In the genomic region with DNA sequence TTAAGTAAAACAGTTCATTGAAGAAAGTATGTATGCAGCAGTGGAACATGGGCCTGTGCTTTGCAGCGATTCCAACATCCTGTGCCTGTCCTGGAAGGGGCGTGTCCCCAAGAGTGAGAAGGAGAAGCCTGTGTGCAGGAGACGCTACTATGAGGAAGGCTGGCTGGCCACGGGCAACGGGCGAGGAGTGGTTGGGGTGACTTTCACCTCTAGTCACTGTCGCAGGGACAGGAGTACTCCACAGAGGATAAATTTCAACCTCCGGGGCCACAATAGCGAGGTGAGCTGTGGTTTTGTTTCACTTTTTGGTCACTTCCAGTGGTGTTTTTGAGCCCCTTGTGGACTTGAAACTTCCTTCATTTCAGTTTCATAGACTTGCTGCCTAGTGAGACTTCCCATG, we compare ENCODE assay signal across 12 cellular contexts. TPM values are rescaled to one million over a fixed set of nuclear protein-coding genes. Genes with fewer than 3 reads are reported as not detected.
DNase-seq lines count a peak whose midpoint lies in the region; ATAC-seq, FAIRE-seq and TF ChIP-seq lines count a peak whose summit lies in the region.
"Had no signal": no experiment of that assay in that cellular context is flagged by ENCODE, and none has a peak within 500 bp of the region (broad histone marks: within the 10 kb centered on the region; RNA-seq: fewer than 3 reads in every experiment).

No MANE protein-coding gene starts in this region.

- in situ Hi-C loops in K562 (cut with MboI) = no loop called here

- 88% methylated on average over 9 of the region's 9 CpGs for WGBS in K562 (ENCODE audit: insufficient coverage, low coverage, missing lambda C conversion rate)

- TF ChIP-seq CTCF in GM10248 (IDR thresholded peaks at IDR 0.05; ENCODE audit: control extremely low read depth, extremely low read depth, low read depth, missing control alignments) (no peak), GM20000 (IDR thresholded peaks at IDR 0.05; ENCODE audit: extremely low read depth, missing control alignments) (no peak), K562 (IDR thresholded peaks at IDR 0.05 in 2 of 3, conservative IDR thresholded peaks at IDR 0.05 in 1 of 3; ENCODE audit: insufficient read depth in 2 of 3, low read depth in 1 of 3, low read length in 3 of 3) (no peak), kidney (IDR thresholded peaks at IDR 0.05; ENCODE audit: borderline replicate concordance, extremely low read depth, insufficient read depth) (no peak)

- DNase-seq in GM10248 (ENCODE audit: extremely low spot score) (peak; percentile 25), GM20000 (ENCODE audit: low spot score) (peak; percentile 34), K562 (ENCODE audit: extremely low read depth in 1 of 4, low spot score in 3 of 4) (no peak), NCI-H128 (lab: John Stamatoyannopoulos, UW; ENCODE audit: unreplicated experiment) (no peak), kidney (no peak), NCI-H748 treated with DMSO at 0.1 percent for 48 hours (lab: John Stamatoyannopoulos, UW) (no peak), inferior parietal cortex (ENCODE audit: extremely low spot score) (no peak)
- DNase-seq: DMS 273 treated with DMSO at 0.1 percent for 48 hours, foreskin melanocyte, NCI-H1436 treated with DMSO at 0.1 percent for 48 hours had no signal

- H3K9me3 ChIP-seq in K562 (replicated peaks; ENCODE audit: control insufficient read depth, insufficient read depth, low read depth, low read length) (no peaks in the 10 kb centered on the region), kidney (ENCODE audit: control insufficient read depth in 1 of 2, low read length in 2 of 2) (no peaks in the 10 kb centered on the region)

- H2AFZ ChIP-seq in K562 (ENCODE audit: low read depth, low read length) = no peak overlapping the region

- H3K9ac ChIP-seq in K562 (ENCODE audit: insufficient read depth in 1 of 2, low read depth in 2 of 2, low read length in 2 of 2) = peak overlapping the region in 1 of 2 experiments; percentile 75; a peak in 1 of 4 replicates
- no peak overlapping the region for H3K9ac ChIP-seq in kidney (ENCODE audit: low read length in 2 of 2)

- H3K4me2 ChIP-seq in K562 (ENCODE audit: insufficient read depth, low read length) = no peak overlapping the region

- no peak for TF ChIP-seq POLR2A in K562 (conservative IDR thresholded peaks at IDR 0.05)

- no peaks in the 10 kb centered on the region for H4K20me1 ChIP-seq in K562 (replicated peaks; ENCODE audit: control insufficient read depth, insufficient read depth, low read length)

- no peak for TF ChIP-seq RAD21 in K562 (CRISPR knock-in tag; conservative IDR thresholded peaks at IDR 0.05 in 1 of 2, IDR thresholded peaks at IDR 0.05 in 1 of 2)

- no peaks in the 10 kb centered on the region for H3K4me1 ChIP-seq in K562 (replicated peaks in 1 of 2; ENCODE audit: control insufficient read depth in 2 of 2, insufficient read depth in 2 of 2, low read length in 2 of 2)
- no peaks in the 10 kb centered on the region for H3K4me1 ChIP-seq in kidney (ENCODE audit: control insufficient read depth in 1 of 2, insufficient read depth in 1 of 2, low read depth in 1 of 2, low read length in 2 of 2)

- peaks cover 3% of the 10 kb centered on the region; the same call in 1 of the 3 replicates for H3K79me2 ChIP-seq in K562 (ENCODE audit: control insufficient read depth, insufficient read depth, low read length)

- H3K36me3 ChIP-seq in K562 (ENCODE audit: control insufficient read depth, insufficient read depth, low read length) = peaks cover 14% of the 10 kb centered on the region; the same call in 1 of the 3 replicates
- H3K36me3 ChIP-seq in kidney (ENCODE audit: control insufficient read depth in 1 of 2, insufficient read depth in 2 of 2, low read length in 2 of 2) = peaks cover 0 to 3% of the 10 kb centered on the region in 2 donors

- H3K9me1 ChIP-seq in K562 (ENCODE audit: control insufficient read depth, insufficient read depth, low read length) = no peaks in the 10 kb centered on the region

- no peaks in the 10 kb centered on the region for H3K27me3 ChIP-seq in K562 (ENCODE audit: control insufficient read depth in 2 of 2, insufficient read depth in 2 of 2, low read length in 2 of 2)

- H3K4me3 ChIP-seq in K562 (no peak overlapping the region), kidney (ENCODE audit: low read length in 2 of 2) (no peak overlapping the region)

- intact Hi-C loops in K562 (cut with micrococcal nuclease) = no loop called here
- intact Hi-C loops in kidney (cut with DNase I) = no loop called here

- TF ChIP-seq EP300 in K562 (IDR thresholded peaks at IDR 0.05; ENCODE audit: low read length) = no peak

- no peak for FAIRE-seq in K562 (lab: Jason Lieb, UNC)
- no peak for FAIRE-seq in kidney (lab: Jason Lieb, UNC)
- FAIRE-seq: bronchial epithelial cell had no signal

- BruUV-seq in K562 (replicated peaks; lab: Mats Ljungman, UMichigan) = no TSS peak

- peak; percentile 43 for ATAC-seq in HG03354 (IDR thresholded peaks at IDR 0.05; ENCODE audit: poor library complexity, severe bottlenecking, unreplicated experiment)
- ATAC-seq in K562 = peak; percentile 53; the same call in 2 of the 3 replicates

- POLR2A ChIA-PET in GM10248 (lab: Yijun Ruan, JAX) (no interaction called here), K562 (lab: Yijun Ruan, JAX) (interaction anchor here (0.9 to 1.6 kb wide), 2 partner anchors 13 to 26 kb away, joined by 3 read pairs; no protein-coding TSS in a partner anchor)

- CTCF ChIA-PET in GM10248 (lab: Yijun Ruan, JAX) (interaction anchor here (1.3 to 1.4 kb wide), 2 partner anchors 23 to 76 kb away, joined by 3 read pairs; no protein-coding TSS in a partner anchor), K562 (lab: Yijun Ruan, JAX; ENCODE audit: low intra/inter-chr PET ratio) (no interaction called here)

- H3K27ac ChIP-seq in K562 (ENCODE audit: extremely low read depth, low read depth, low read length) (no peak overlapping the region), kidney (ENCODE audit: low read depth in 2 of 2, low read length in 2 of 2) (no peak overlapping the region)

TF ChIP-seq in K562, 482 proteins besides CTCF, POLR2A, EP300 and RAD21:
- no peak for TF ChIP-seq ZNF12 (CRISPR knock-in tag; IDR thresholded peaks at IDR 0.05)

RNA-seq across cellular contexts. Expression of gene TULP4, which starts 1.7 kb away (rescaled TPM):
- 55.8 and 138 TPM in 2 replicates for total RNA-seq in K562 (2011; cell fraction: chromatin; rRNA removed; ENCODE audit: low replicate concordance)
- total RNA-seq in K562 (2011; cell fraction: nucleolus; rRNA removed) = 31.7 and 40.0 TPM in 2 replicates
- 43.3 and 43.6 TPM in 2 replicates for total RNA-seq in K562 (2011; cell fraction: nucleoplasm; rRNA removed)
- total RNA-seq in K562 (2014; rRNA removed) (33.3 and 33.8 TPM in 2 replicates), K562 (2014; rRNA removed; fragmentation: Illumina TruSeq; extraction: Trizol) (50.4 and 52.4 TPM in 2 replicates), K562 (2015; rRNA removed; fragmentation: Illumina TruSeq; extraction: Trizol) (43.7 and 48.8 TPM in 2 replicates), K562 (2021) (42.5 and 46.9 TPM in 2 replicates), kidney (114 TPM)
- polyA plus RNA-seq in K562 (2011; rRNA removed) (8.7 and 9.4 TPM in 2 replicates), K562 (2014; fragmentation: Illumina TruSeq; extraction: Trizol) (8.0 and 8.4 TPM in 2 replicates), K562 (2014; fragmentation: Nextera tagmentation; extraction: Ambion mirVana) (1 to 10 TPM; 1.2 to 4.2 TPM), K562 (2014; rRNA removed) (7.4 and 11.0 TPM in 2 replicates), kidney (ENCODE audit: insufficient read depth, low read depth, low replicate concordance) (3.3 TPM)
- 6.3 and 7.4 TPM in 2 replicates for polyA plus RNA-seq in K562 (2011; cell fraction: cytosol; rRNA removed)
- polyA plus RNA-seq in K562 (2011; cell fraction: nucleus; rRNA removed) = 9.1 and 13.4 TPM in 2 replicates
- 5.3 and 6.3 TPM in 2 replicates for polyA plus RNA-seq in K562 (2012)
- 95.3 and 111 TPM in 2 replicates for polyA minus RNA-seq in K562 (2011; rRNA and poly(A)+ RNA removed)
- 43.8 and 48.1 TPM in 2 replicates for polyA minus RNA-seq in K562 (2011; cell fraction: cytosol; rRNA and poly(A)+ RNA removed)
- polyA minus RNA-seq in K562 (2011; cell fraction: nucleus; rRNA and poly(A)+ RNA removed) = 31.8 and 41.5 TPM in 2 replicates

Comparison
In these comparisons a context has a peak if more than half of its experiments do, and no peak if none do; other contexts are left out.
1. DNase-seq: peak in GM10248 (single experiment) and GM20000 (single experiment); none in K562 (0 of 4), NCI-H128 (single experiment), kidney (single experiment), NCI-H748 treated with DMSO at 0.1 percent for 48 hours (single experiment) and inferior parietal cortex (single experiment).